In the genomic region with DNA sequence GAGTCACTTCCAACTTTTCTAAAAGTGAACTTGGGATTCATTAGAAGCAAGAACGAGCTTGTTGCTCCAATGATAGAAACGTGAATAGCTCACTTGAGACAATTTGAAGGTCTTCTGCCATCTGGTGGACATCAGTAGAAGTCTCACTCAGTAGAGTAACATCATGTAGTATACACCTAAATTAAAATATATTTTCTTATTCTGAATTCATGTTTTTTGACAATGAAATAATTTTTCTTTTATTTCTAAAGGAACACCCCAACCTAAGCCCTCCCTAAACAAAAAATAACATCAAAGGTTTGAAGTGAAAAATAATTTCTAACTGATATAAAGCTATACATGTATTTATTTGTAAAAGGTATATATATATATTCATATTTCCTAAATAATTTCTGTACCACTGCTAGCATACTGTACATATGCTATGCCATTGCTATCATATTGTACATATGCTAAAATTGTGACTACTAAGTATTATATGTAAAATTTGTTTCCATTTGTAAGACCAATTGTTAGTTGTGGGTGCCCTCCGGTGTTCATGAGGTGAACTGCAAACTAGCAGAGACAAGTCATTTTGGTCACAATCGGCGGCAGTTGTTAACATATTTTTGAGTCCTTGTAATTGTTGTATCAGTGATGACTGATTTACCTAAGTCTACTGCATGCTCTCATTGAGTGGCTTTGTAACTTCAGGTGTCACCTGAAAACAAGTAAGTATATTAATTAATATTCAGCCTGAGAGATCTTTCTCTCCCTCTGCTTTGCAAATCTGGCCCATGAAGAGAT, we compare ENCODE assay signal across 8 cellular contexts.
DNase-seq lines count a peak whose midpoint lies in the region; ATAC-seq and TF ChIP-seq lines count a peak whose summit lies in the region.

No MANE protein-coding gene starts in this region.

- no peaks in the 10 kb centered on the region for H3K4me1 ChIP-seq in BE2C
- H3K4me1 ChIP-seq in colonic mucosa, result no peaks in the 10 kb centered on the region
- H3K4me1 ChIP-seq in left lung, result no peaks in the 10 kb centered on the region

- intact Hi-C loops in colonic mucosa (cut with DNase I) (loop anchor here (5.0 to 10.0 kb wide), 3 partner anchors 388 to 628 kb away; no protein-coding TSS in a partner anchor), left lung (cut with DNase I) (loop anchor here in 1 of 2 donors (10.0 kb wide), 1 partner anchor 240 kb away; no protein-coding TSS in a partner anchor)

- H3K27me3 ChIP-seq in BE2C, result no peaks in the 10 kb centered on the region
- H3K27me3 ChIP-seq in colonic mucosa, result no peaks in the 10 kb centered on the region
- no peaks in the 10 kb centered on the region for H3K27me3 ChIP-seq in left lung

- H3K9me3 Mint-ChIP-seq in T-helper 2 cell treated with Interferon-gamma antibody and Interleukin-4, amounts not matched to agents 5 μg/mL and 100 μg/mL, for 36 hours, result no peaks in the 10 kb centered on the region

- DNase-seq in BE2C (peak; percentile 67), NCI-H1694 (lab: John Stamatoyannopoulos, UW) (peak; percentile 73), colonic mucosa (peak; percentile 68), left lung (peak in 1 of 2 donors; percentile 40)
- peak; percentile 14 for DNase-seq in T-helper 2 cell treated with Interferon-gamma antibody and Interleukin-4, amounts not matched to agents 5 μg/mL and 100 μg/mL, for 36 hours (ENCODE audit: low spot score)
- DNase-seq in stimulated activated CD8-positive, alpha-beta memory T cell treated with anti-CD3 and anti-CD28 coated beads, Interleukin-7, amount 100 ng/mL, for 24 hours (ENCODE audit: low read depth), result peak; percentile 6

- H3K36me3 ChIP-seq in BE2C, result no peaks in the 10 kb centered on the region
- H3K36me3 ChIP-seq in colonic mucosa, result no peaks in the 10 kb centered on the region
- no peaks in the 10 kb centered on the region for H3K36me3 ChIP-seq in left lung

- no peak overlapping the region for H3K27ac Mint-ChIP-seq in T-helper 2 cell treated with Interferon-gamma antibody and Interleukin-4, amounts not matched to agents 5 μg/mL and 100 μg/mL, for 36 hours

- TF ChIP-seq CTCF in BE2C (IDR thresholded peaks at IDR 0.05; ENCODE audit: low read depth, low read length) (peak; percentile 75), colonic mucosa (IDR thresholded peaks at IDR 0.05) (peak; percentile 66), left lung (IDR thresholded peaks at IDR 0.05) (peak; percentile 50 to 62)

- no peak overlapping the region for H3K4me3 ChIP-seq in BE2C (ENCODE audit: low read depth, low read length)
- H3K4me3 ChIP-seq in colonic mucosa, result no peak overlapping the region
- no peak overlapping the region for H3K4me3 ChIP-seq in left lung

- H3K4me1 Mint-ChIP-seq in T-helper 2 cell treated with Interferon-gamma antibody and Interleukin-4, amounts not matched to agents 5 μg/mL and 100 μg/mL, for 36 hours (ENCODE audit: low read depth), result no peaks in the 10 kb centered on the region

- H3K9me3 ChIP-seq in BE2C, result no peaks in the 10 kb centered on the region
- H3K9me3 ChIP-seq in colonic mucosa, result no peaks in the 10 kb centered on the region
- no peaks in the 10 kb centered on the region for H3K9me3 ChIP-seq in left lung

- no peak overlapping the region for H3K9ac ChIP-seq in colonic mucosa (ENCODE audit: low read depth in 2 of 2, low read length in 2 of 2)

- H3K27ac ChIP-seq in colonic mucosa, result no peak overlapping the region
- no peak overlapping the region for H3K27ac ChIP-seq in left lung

- no peak overlapping the region for H3K4me3 Mint-ChIP-seq in T-helper 2 cell treated with Interferon-gamma antibody and Interleukin-4, amounts not matched to agents 5 μg/mL and 100 μg/mL, for 36 hours

- no peaks in the 10 kb centered on the region for H3K27me3 Mint-ChIP-seq in T-helper 2 cell treated with Interferon-gamma antibody and Interleukin-4, amounts not matched to agents 5 μg/mL and 100 μg/mL, for 36 hours (ENCODE audit: low read depth)

- ATAC-seq in GM18868 (IDR thresholded peaks at IDR 0.05; ENCODE audit: unreplicated experiment), result peak; percentile 95
- peak; percentile 95 for ATAC-seq in HG03039 (IDR thresholded peaks at IDR 0.05; ENCODE audit: unreplicated experiment)
- peak; percentile 99 for ATAC-seq in left lung

- no peaks in the 10 kb centered on the region for H3K36me3 Mint-ChIP-seq in T-helper 2 cell treated with Interferon-gamma antibody and Interleukin-4, amounts not matched to agents 5 μg/mL and 100 μg/mL, for 36 hours (ENCODE audit: low read depth)
